ENCODE assay signal across 8 cellular contexts in the genomic region with DNA sequence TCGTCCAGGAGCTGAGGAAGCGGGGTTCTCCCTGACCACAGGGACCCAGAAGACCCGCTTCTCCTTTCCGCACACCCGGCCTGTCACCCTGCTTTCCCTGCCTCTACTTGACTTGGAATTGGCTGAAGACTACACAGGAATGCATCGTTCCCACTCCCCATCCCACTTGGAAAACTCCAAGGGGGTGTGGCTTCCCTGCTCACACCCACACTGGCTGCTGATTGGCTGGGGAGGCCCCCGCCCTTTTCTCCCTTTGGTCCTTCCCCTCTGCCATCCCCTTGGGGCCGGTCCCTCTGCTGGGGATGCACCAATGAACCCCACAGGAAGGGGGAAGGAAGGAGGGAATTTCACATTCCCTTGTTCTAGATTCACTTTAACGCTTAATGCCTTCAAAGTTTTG. TPM values are rescaled to one million over a fixed set of nuclear protein-coding genes. Genes with fewer than 3 reads are reported as not detected.
DNase-seq lines count a peak whose midpoint lies in the region; ATAC-seq and TF ChIP-seq lines count a peak whose summit lies in the region.

No MANE protein-coding gene starts in this region.

- in situ Hi-C loops in Panc1 (cut with HindIII; ENCODE audit: low pct_unique_long_range_greater_than_20kb, low sequenced_read_pairs), result no loop called here

- TF ChIP-seq CTCF in Panc1 (IDR thresholded peaks at IDR 0.05), result no peak
- TF ChIP-seq CTCF in fibroblast of villous mesenchyme (IDR thresholded peaks at IDR 0.05; ENCODE audit: insufficient read depth, low read depth, low read length), result no peak

- POLR2A ChIA-PET in Panc1 (lab: Charles Lee), result no interaction called here

- H3K27ac ChIP-seq in Panc1 (ENCODE audit: low read length), result no peak overlapping the region

- intact Hi-C loops in Panc1 (cut with micrococcal nuclease; ENCODE audit: unreplicated experiment) (no loop called here), posterior cingulate gyrus (cut with DNase I) (no loop called here)

- DNase-seq in NCI-H345 (lab: John Stamatoyannopoulos, UW) (peak; percentile 31), NCI-H345 treated with DMSO at 0.1 percent for 48 hours (lab: John Stamatoyannopoulos, UW; ENCODE audit: unreplicated experiment) (no peak), Panc1 (ENCODE audit: low read depth, low spot score) (no peak), fibroblast of villous mesenchyme (ENCODE audit: low read depth) (peak; percentile 67), posterior cingulate gyrus (peak; percentile 57 to 96 (median 70))
- no peak for DNase-seq in stimulated activated CD4-positive, alpha-beta T cell treated with anti-CD3 and anti-CD28 coated beads, Interleukin-12 subunit alpha, Interleukin-12 subunit beta, amount 100 ng/mL, for 4 hours

- peak; percentile 63 for ATAC-seq in Panc1
- no peak for ATAC-seq in HG03520 (IDR thresholded peaks at IDR 0.05; ENCODE audit: unreplicated experiment)
- no peak for ATAC-seq in HG03442 (IDR thresholded peaks at IDR 0.05; ENCODE audit: unreplicated experiment)

- no peak overlapping the region for H3K4me3 ChIP-seq in Panc1 (ENCODE audit: low read depth in 2 of 2, low read length in 2 of 2)
- no peak overlapping the region for H3K4me3 ChIP-seq in fibroblast of villous mesenchyme (ENCODE audit: low read depth, low read length)

- no peaks in the 10 kb centered on the region for H3K4me1 ChIP-seq in Panc1 (ENCODE audit: control insufficient read depth, insufficient read depth, low read length)

- CTCF ChIA-PET in Panc1 (lab: Charles Lee), result no interaction called here

- H3K27me3 ChIP-seq in Panc1 (ENCODE audit: control insufficient read depth, insufficient read depth, low read length), result no peaks in the 10 kb centered on the region

- TSS peak; percentile 51 for BruUV-seq in Panc1 (replicated peaks; lab: Mats Ljungman, UMichigan)

- peaks cover 8% of the 10 kb centered on the region; the same call in 1 of the 2 replicates for H3K36me3 ChIP-seq in Panc1 (ENCODE audit: control insufficient read depth, insufficient read depth, low read length)

- H3K9me3 ChIP-seq in Panc1 (ENCODE audit: control insufficient read depth, insufficient read depth, low read depth, low read length), result no peaks in the 10 kb centered on the region

RNA-seq across cellular contexts. Expression of gene VASP, which starts 18.9 kb away (rescaled TPM):
- 101 TPM for total RNA-seq in Panc1 (2021; ENCODE audit: unreplicated experiment)
- polyA plus RNA-seq in Panc1 (2012; ENCODE audit: insufficient read length), result 108 TPM
- 158 and 185 TPM in 2 replicates for total RNA-seq in fibroblast of villous mesenchyme

RNA-seq across cellular contexts. Expression of gene PPM1N, which starts 27.9 kb away (rescaled TPM):
- total RNA-seq in Panc1 (2021; ENCODE audit: unreplicated experiment), result 3.3 TPM
- 10.2 TPM for polyA plus RNA-seq in Panc1 (2012; ENCODE audit: insufficient read length)
- total RNA-seq in fibroblast of villous mesenchyme, result 1.3 and 2.3 TPM in 2 replicates

RNA-seq across cellular contexts. Expression of gene RTN2, which starts 29.3 kb away (rescaled TPM):
- total RNA-seq in Panc1 (2021; ENCODE audit: unreplicated experiment) (15.6 TPM), fibroblast of villous mesenchyme (6.9 and 11.9 TPM in 2 replicates)
- 31.9 TPM for polyA plus RNA-seq in Panc1 (2012; ENCODE audit: insufficient read length)

RNA-seq across cellular contexts. Expression of gene FOSB, which starts 58.3 kb away (rescaled TPM):
- total RNA-seq in Panc1 (2021; ENCODE audit: unreplicated experiment), result 13.4 TPM
- 6.1 TPM for polyA plus RNA-seq in Panc1 (2012; ENCODE audit: insufficient read length)
- total RNA-seq in fibroblast of villous mesenchyme, result 13.0 and 16.1 TPM in 2 replicates

RNA-seq across cellular contexts. Expression of gene OPA3, which starts 58.5 kb away (rescaled TPM):
- total RNA-seq in Panc1 (2021; ENCODE audit: unreplicated experiment) (20.3 TPM), fibroblast of villous mesenchyme (8.2 and 8.4 TPM in 2 replicates)
- 12.5 TPM for polyA plus RNA-seq in Panc1 (2012; ENCODE audit: insufficient read length)

Comparison
In these comparisons a context has a peak if more than half of its experiments do, and no peak if none do; other contexts are left out.
1. DNase-seq: peak in NCI-H345 (single experiment), fibroblast of villous mesenchyme (single experiment) and posterior cingulate gyrus (10 of 10); none in NCI-H345 treated with DMSO at 0.1 percent for 48 hours (single experiment), Panc1 (single experiment) and stimulated activated CD4-positive, alpha-beta T cell treated with anti-CD3 and anti-CD28 coated beads, Interleukin-12 subunit alpha, Interleukin-12 subunit beta, amount 100 ng/mL, for 4 hours (single experiment).